ENCODE assay signal across 33 cellular contexts in the genomic region with DNA sequence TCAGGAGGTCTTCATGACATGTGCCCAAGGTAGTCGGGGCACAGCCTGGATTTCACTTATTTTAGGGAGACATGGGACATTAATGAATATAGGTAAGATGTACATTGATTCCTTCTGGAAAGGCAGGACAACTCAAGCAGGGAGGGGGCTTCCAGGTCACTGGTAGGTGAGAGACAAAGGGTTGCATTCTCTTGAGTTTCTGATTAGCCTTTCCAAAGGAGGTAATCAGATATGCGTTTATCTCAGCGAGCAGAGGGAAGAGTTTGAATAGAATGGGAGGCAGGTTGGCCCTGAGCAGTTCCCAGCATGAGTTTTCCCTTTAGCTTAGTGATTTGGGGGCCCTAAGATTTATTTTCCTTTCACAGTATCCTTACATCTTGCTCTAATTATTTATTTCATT.
"Had no signal": no experiment of that assay in that cellular context is flagged by ENCODE, and none has a peak within 500 bp of the region (broad histone marks: within the 10 kb centered on the region; RNA-seq: fewer than 3 reads in every experiment).

No MANE protein-coding gene starts in this region.

- DNase-seq: activated CD4-positive, alpha-beta memory T cell treated with anti-CD3 and anti-CD28 coated beads for 36 hours; activated CD4-positive, alpha-beta T cell treated with anti-CD3 and anti-CD28 coated beads for 36 hours; activated CD4-positive, alpha-beta T cell treated with anti-CD3 and anti-CD28 coated beads, Interleukin-2, amount 10 ng/mL, durations not matched to agents 24 days and 14 days; activated CD4-positive, CD25-positive, alpha-beta regulatory T cell; activated CD4-positive, CD25-positive, alpha-beta regulatory T cell treated with anti-CD3 and anti-CD28 coated beads, Interleukin-2, amount 50 U/mL, for 72 hours; activated CD8-positive, alpha-beta memory T cell treated with anti-CD3 and anti-CD28 coated beads, Interleukin-2, amount 10 ng/mL, durations not matched to agents 7 days and 5 days; activated CD8-positive, alpha-beta memory T cell treated with anti-CD3 and anti-CD28 coated beads, Interleukin-2, amount 50 U/mL, for 4 hours; activated CD8-positive, alpha-beta T cell treated with anti-CD3 and anti-CD28 coated beads, Interleukin-2, amount 10 ng/mL, durations not matched to agents 7 days and 5 days; activated effector memory CD4-positive, alpha-beta T cell treated with anti-CD3 and anti-CD28 coated beads, Interleukin-2, amount 50 U/mL, for 16 hours; activated naive CD4-positive, alpha-beta T cell treated with anti-CD3 and anti-CD28 coated beads for 36 hours; activated naive CD8-positive, alpha-beta T cell treated with anti-CD3 and anti-CD28 coated beads for 36 hours; activated naive CD8-positive, alpha-beta T cell treated with anti-CD3 and anti-CD28 coated beads, Interleukin-2, amount 50 U/mL, for 24 hours; activated T-cell treated with anti-CD3 and anti-CD28 coated beads, Interleukin-2, amount 50 U/mL, for 1 hour; activated T-cell treated with anti-CD3 and anti-CD28 coated beads, Interleukin-2, amount 50 U/mL, for 48 hours; adrenal gland; amygdala; aorta; body of pancreas; central memory CD4-positive, alpha-beta T cell; cerebellar nuclear complex; colonic mucosa; effector CD8-positive, alpha-beta T cell; foreskin fibroblast; head of caudate nucleus; T-helper 1 cell; T-helper 17 cell had no signal

- H3K27me3 Mint-ChIP-seq: activated CD4-positive, alpha-beta T cell treated with anti-CD3 and anti-CD28 coated beads for 36 hours; activated CD4-positive, alpha-beta T cell treated with anti-CD3 and anti-CD28 coated beads, Interleukin-2, amount 10 ng/mL, durations not matched to agents 24 days and 14 days; activated CD8-positive, alpha-beta memory T cell treated with anti-CD3 and anti-CD28 coated beads, Interleukin-2, amount 10 ng/mL, durations not matched to agents 7 days and 5 days; activated naive CD8-positive, alpha-beta T cell treated with anti-CD3 and anti-CD28 coated beads, Interleukin-2, amount 50 U/mL, for 24 hours had no signal

- H3K4me3 Mint-ChIP-seq: activated CD4-positive, alpha-beta memory T cell treated with anti-CD3 and anti-CD28 coated beads for 36 hours; activated CD4-positive, alpha-beta T cell treated with anti-CD3 and anti-CD28 coated beads for 36 hours; activated CD4-positive, alpha-beta T cell treated with anti-CD3 and anti-CD28 coated beads, Interleukin-2, amount 10 ng/mL, durations not matched to agents 24 days and 14 days; activated CD8-positive, alpha-beta memory T cell treated with anti-CD3 and anti-CD28 coated beads, Interleukin-2, amount 10 ng/mL, durations not matched to agents 7 days and 5 days; activated CD8-positive, alpha-beta T cell treated with anti-CD3 and anti-CD28 coated beads, Interleukin-2, amount 10 ng/mL, durations not matched to agents 7 days and 5 days; activated naive CD4-positive, alpha-beta T cell treated with anti-CD3 and anti-CD28 coated beads for 36 hours; activated naive CD4-positive, alpha-beta T cell treated with anti-CD3 and anti-CD28 coated beads, Interleukin-2, amount 50 U/mL, for 24 hours; activated naive CD8-positive, alpha-beta T cell treated with anti-CD3 and anti-CD28 coated beads for 36 hours; activated naive CD8-positive, alpha-beta T cell treated with anti-CD3 and anti-CD28 coated beads, Interleukin-2, amount 50 U/mL, for 24 hours; activated T-helper 1 cell treated with anti-CD3 and anti-CD28 coated beads, Interleukin-12 subunit alpha, Interleukin-12 subunit beta, Interleukin-2, Interleukin-4 antibody, amounts not matched to agents 30 ng/mL and 10 ng/mL and 1 ng/mL, durations not matched to agents 14 hours and 24 hours and 36 hours; T-helper 17 cell had no signal

- H3K9me3 ChIP-seq: adrenal gland, colonic mucosa had no signal

- ATAC-seq: activated CD4-positive, alpha-beta T cell treated with anti-CD3 and anti-CD28 coated beads for 36 hours; activated CD8-positive, alpha-beta memory T cell treated with anti-CD3 and anti-CD28 coated beads, Interleukin-2, amount 10 ng/mL, durations not matched to agents 7 days and 5 days; activated CD8-positive, alpha-beta T cell treated with anti-CD3 and anti-CD28 coated beads, Interleukin-2, amount 10 ng/mL, durations not matched to agents 7 days and 5 days; activated naive CD8-positive, alpha-beta T cell treated with anti-CD3 and anti-CD28 coated beads, Interleukin-2, amount 50 U/mL, for 24 hours; body of pancreas; esophagus mucosa; T-helper 17 cell had no signal

- FAIRE-seq: frontal cortex had no signal

- H3K4me1 ChIP-seq: adrenal gland, body of pancreas, breast epithelium, colonic mucosa had no signal

- H3K27ac Mint-ChIP-seq: activated CD4-positive, alpha-beta memory T cell treated with anti-CD3 and anti-CD28 coated beads for 36 hours; activated CD4-positive, alpha-beta T cell treated with anti-CD3 and anti-CD28 coated beads for 36 hours; activated CD4-positive, alpha-beta T cell treated with anti-CD3 and anti-CD28 coated beads, Interleukin-2, amount 10 ng/mL, durations not matched to agents 24 days and 14 days; activated CD8-positive, alpha-beta memory T cell treated with anti-CD3 and anti-CD28 coated beads, Interleukin-2, amount 10 ng/mL, durations not matched to agents 7 days and 5 days; activated CD8-positive, alpha-beta T cell treated with anti-CD3 and anti-CD28 coated beads, Interleukin-2, amount 10 ng/mL, durations not matched to agents 7 days and 5 days; activated naive CD4-positive, alpha-beta T cell treated with anti-CD3 and anti-CD28 coated beads for 36 hours; activated naive CD4-positive, alpha-beta T cell treated with anti-CD3 and anti-CD28 coated beads, Interleukin-2, amount 50 U/mL, for 24 hours; activated naive CD8-positive, alpha-beta T cell treated with anti-CD3 and anti-CD28 coated beads for 36 hours; activated naive CD8-positive, alpha-beta T cell treated with anti-CD3 and anti-CD28 coated beads, Interleukin-2, amount 50 U/mL, for 24 hours; activated T-helper 1 cell treated with anti-CD3 and anti-CD28 coated beads, Interleukin-12 subunit alpha, Interleukin-12 subunit beta, Interleukin-2, Interleukin-4 antibody, amounts not matched to agents 30 ng/mL and 10 ng/mL and 1 ng/mL, durations not matched to agents 14 hours and 24 hours and 36 hours; activated T-helper 2 cell treated with anti-CD3 and anti-CD28 coated beads, Interferon-gamma antibody, Interleukin-2, Interleukin-4, amounts not matched to agents 10 μg/mL and 5 μg/mL and 100 μg/mL, durations not matched to agents 14 hours and 24 hours and 36 hours; T-helper 17 cell had no signal

- H3K9me3 Mint-ChIP-seq: activated CD4-positive, alpha-beta memory T cell treated with anti-CD3 and anti-CD28 coated beads for 36 hours; activated naive CD4-positive, alpha-beta T cell treated with anti-CD3 and anti-CD28 coated beads, Interleukin-2, amount 50 U/mL, for 24 hours; activated naive CD8-positive, alpha-beta T cell treated with anti-CD3 and anti-CD28 coated beads for 36 hours; activated T-helper 2 cell treated with anti-CD3 and anti-CD28 coated beads, Interferon-gamma antibody, Interleukin-2, Interleukin-4, amounts not matched to agents 10 μg/mL and 5 μg/mL and 100 μg/mL, durations not matched to agents 14 hours and 24 hours and 36 hours had no signal

- H3K4me1 Mint-ChIP-seq: activated CD4-positive, alpha-beta T cell treated with anti-CD3 and anti-CD28 coated beads for 36 hours; activated CD4-positive, alpha-beta T cell treated with anti-CD3 and anti-CD28 coated beads, Interleukin-2, amount 10 ng/mL, durations not matched to agents 24 days and 14 days; activated CD8-positive, alpha-beta memory T cell treated with anti-CD3 and anti-CD28 coated beads, Interleukin-2, amount 10 ng/mL, durations not matched to agents 7 days and 5 days; activated naive CD4-positive, alpha-beta T cell treated with anti-CD3 and anti-CD28 coated beads, Interleukin-2, amount 50 U/mL, for 24 hours; activated naive CD8-positive, alpha-beta T cell treated with anti-CD3 and anti-CD28 coated beads for 36 hours; activated naive CD8-positive, alpha-beta T cell treated with anti-CD3 and anti-CD28 coated beads, Interleukin-2, amount 50 U/mL, for 24 hours; T-helper 17 cell had no signal

- H3K27me3 ChIP-seq: adrenal gland, body of pancreas, breast epithelium, colonic mucosa had no signal

- H3K36me3 ChIP-seq: adrenal gland, breast epithelium, cardiac muscle cell, colonic mucosa had no signal

- H3K36me3 Mint-ChIP-seq: activated CD4-positive, alpha-beta memory T cell treated with anti-CD3 and anti-CD28 coated beads for 36 hours; activated CD8-positive, alpha-beta memory T cell treated with anti-CD3 and anti-CD28 coated beads, Interleukin-2, amount 10 ng/mL, durations not matched to agents 7 days and 5 days; activated naive CD4-positive, alpha-beta T cell treated with anti-CD3 and anti-CD28 coated beads, Interleukin-2, amount 50 U/mL, for 24 hours; activated naive CD8-positive, alpha-beta T cell treated with anti-CD3 and anti-CD28 coated beads for 36 hours had no signal

- H3K27ac ChIP-seq: adrenal gland, body of pancreas, breast epithelium, cardiac muscle cell, colonic mucosa had no signal

- H3K4me3 ChIP-seq: adrenal gland, body of pancreas, breast epithelium, cardiac muscle cell, colonic mucosa had no signal
